ENCODE assay signal across 1 cellular context in the genomic region with DNA sequence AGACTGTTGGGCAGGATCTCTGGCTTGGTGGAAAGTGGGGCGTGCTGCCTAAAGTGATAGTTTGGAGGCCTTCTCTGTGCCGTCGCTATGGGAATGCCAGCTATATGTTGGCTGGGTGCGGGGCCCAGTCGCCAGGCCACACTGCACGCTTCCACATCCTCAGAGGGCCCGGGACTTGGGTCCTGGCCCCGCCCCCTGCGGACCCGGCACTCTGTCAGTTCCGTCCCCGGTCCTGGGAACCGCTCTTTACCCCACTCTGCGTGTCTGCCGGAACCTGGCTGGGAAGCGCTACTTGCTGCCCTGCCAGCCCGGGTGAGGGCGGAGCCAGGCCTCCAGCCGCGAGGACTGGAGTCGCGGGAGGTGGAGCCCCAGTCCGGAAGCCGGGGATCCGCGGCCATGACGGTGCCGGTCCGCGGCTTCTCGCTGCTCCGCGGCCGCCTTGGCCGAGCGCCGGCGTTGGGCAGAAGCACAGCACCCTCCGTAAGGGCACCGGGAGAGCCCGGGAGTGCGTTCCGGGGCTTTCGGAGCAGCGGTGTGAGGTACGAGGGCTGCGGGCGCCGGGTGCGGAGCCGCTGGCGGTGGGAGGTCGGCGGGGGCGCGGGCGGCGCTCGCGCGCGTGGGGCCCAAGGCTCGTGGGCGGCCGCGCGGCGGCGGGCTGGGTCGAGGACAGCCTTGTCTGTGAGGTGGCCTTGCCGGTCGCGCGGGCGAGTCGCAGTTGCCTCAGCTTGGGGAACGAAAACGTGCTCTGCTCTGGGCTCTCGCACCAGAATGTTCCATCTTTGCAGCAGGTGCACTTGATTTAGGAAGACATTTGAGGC.
TF ChIP-seq lines count a peak whose summit lies in the region.

A gene (plus strand): TSS at position 376 of the 818 bp plus-strand sequence. CDS start 21 bp downstream, at position 397.

TF ChIP-seq in K562, 482 proteins besides CTCF, POLR2A, EP300 and RAD21 (continued from another document and continues in another):
- TF ChIP-seq, protein P1, sequence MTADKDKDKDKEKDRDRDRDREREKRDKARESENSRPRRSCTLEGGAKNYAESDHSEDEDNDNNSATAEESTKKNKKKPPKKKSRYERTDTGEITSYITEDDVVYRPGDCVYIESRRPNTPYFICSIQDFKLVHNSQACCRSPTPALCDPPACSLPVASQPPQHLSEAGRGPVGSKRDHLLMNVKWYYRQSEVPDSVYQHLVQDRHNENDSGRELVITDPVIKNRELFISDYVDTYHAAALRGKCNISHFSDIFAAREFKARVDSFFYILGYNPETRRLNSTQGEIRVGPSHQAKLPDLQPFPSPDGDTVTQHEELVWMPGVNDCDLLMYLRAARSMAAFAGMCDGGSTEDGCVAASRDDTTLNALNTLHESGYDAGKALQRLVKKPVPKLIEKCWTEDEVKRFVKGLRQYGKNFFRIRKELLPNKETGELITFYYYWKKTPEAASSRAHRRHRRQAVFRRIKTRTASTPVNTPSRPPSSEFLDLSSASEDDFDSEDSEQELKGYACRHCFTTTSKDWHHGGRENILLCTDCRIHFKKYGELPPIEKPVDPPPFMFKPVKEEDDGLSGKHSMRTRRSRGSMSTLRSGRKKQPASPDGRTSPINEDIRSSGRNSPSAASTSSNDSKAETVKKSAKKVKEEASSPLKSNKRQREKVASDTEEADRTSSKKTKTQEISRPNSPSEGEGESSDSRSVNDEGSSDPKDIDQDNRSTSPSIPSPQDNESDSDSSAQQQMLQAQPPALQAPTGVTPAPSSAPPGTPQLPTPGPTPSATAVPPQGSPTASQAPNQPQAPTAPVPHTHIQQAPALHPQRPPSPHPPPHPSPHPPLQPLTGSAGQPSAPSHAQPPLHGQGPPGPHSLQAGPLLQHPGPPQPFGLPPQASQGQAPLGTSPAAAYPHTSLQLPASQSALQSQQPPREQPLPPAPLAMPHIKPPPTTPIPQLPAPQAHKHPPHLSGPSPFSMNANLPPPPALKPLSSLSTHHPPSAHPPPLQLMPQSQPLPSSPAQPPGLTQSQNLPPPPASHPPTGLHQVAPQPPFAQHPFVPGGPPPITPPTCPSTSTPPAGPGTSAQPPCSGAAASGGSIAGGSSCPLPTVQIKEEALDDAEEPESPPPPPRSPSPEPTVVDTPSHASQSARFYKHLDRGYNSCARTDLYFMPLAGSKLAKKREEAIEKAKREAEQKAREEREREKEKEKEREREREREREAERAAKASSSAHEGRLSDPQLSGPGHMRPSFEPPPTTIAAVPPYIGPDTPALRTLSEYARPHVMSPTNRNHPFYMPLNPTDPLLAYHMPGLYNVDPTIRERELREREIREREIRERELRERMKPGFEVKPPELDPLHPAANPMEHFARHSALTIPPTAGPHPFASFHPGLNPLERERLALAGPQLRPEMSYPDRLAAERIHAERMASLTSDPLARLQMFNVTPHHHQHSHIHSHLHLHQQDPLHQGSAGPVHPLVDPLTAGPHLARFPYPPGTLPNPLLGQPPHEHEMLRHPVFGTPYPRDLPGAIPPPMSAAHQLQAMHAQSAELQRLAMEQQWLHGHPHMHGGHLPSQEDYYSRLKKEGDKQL (CRISPR knock-in tag; IDR thresholded peaks at IDR 0.05; ENCODE audit: borderline replicate concordance) = no peak
- TF ChIP-seq ZNF707 (CRISPR knock-in tag; conservative IDR thresholded peaks at IDR 0.05) = no peak
- TF ChIP-seq, protein P2, sequence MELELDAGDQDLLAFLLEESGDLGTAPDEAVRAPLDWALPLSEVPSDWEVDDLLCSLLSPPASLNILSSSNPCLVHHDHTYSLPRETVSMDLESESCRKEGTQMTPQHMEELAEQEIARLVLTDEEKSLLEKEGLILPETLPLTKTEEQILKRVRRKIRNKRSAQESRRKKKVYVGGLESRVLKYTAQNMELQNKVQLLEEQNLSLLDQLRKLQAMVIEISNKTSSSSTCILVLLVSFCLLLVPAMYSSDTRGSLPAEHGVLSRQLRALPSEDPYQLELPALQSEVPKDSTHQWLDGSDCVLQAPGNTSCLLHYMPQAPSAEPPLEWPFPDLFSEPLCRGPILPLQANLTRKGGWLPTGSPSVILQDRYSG (tag; conservative IDR thresholded peaks at IDR 0.05; ENCODE audit: low read depth) = no peak
- TF ChIP-seq, protein P3, sequence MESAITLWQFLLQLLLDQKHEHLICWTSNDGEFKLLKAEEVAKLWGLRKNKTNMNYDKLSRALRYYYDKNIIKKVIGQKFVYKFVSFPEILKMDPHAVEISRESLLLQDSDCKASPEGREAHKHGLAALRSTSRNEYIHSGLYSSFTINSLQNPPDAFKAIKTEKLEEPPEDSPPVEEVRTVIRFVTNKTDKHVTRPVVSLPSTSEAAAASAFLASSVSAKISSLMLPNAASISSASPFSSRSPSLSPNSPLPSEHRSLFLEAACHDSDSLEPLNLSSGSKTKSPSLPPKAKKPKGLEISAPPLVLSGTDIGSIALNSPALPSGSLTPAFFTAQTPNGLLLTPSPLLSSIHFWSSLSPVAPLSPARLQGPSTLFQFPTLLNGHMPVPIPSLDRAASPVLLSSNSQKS (CRISPR knock-in tag; IDR thresholded peaks at IDR 0.05) = no peak; the same call in 1 of the 2 replicates
- TF ChIP-seq NR2C1 (IDR thresholded peaks at IDR 0.05) = no peak
- TF ChIP-seq NR2C1 (tag; IDR thresholded peaks at IDR 0.05) = no peak
- TF ChIP-seq, protein P4, sequence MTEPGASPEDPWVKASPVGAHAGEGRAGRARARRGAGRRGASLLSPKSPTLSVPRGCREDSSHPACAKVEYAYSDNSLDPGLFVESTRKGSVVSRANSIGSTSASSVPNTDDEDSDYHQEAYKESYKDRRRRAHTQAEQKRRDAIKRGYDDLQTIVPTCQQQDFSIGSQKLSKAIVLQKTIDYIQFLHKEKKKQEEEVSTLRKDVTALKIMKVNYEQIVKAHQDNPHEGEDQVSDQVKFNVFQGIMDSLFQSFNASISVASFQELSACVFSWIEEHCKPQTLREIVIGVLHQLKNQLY (CRISPR knock-in tag; conservative IDR thresholded peaks at IDR 0.05) = no peak
- TF ChIP-seq, protein P5, sequence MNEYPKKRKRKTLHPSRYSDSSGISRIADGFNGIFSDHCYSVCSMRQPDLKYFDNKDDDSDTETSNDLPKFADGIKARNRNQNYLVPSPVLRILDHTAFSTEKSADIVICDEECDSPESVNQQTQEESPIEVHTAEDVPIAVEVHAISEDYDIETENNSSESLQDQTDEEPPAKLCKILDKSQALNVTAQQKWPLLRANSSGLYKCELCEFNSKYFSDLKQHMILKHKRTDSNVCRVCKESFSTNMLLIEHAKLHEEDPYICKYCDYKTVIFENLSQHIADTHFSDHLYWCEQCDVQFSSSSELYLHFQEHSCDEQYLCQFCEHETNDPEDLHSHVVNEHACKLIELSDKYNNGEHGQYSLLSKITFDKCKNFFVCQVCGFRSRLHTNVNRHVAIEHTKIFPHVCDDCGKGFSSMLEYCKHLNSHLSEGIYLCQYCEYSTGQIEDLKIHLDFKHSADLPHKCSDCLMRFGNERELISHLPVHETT (CRISPR knock-in tag; conservative IDR thresholded peaks at IDR 0.05 in 1 of 2, IDR thresholded peaks at IDR 0.05 in 1 of 2) = peak in 1 of 2 experiments; percentile 77; a peak in 2 of 4 replicates
- peak; percentile 67 for TF ChIP-seq CREM (IDR thresholded peaks at IDR 0.05; ENCODE audit: low read depth)
- TF ChIP-seq RUNX1 (IDR thresholded peaks at IDR 0.05; ENCODE audit: low read depth) = no peak
- TF ChIP-seq HDAC6 (IDR thresholded peaks at IDR 0.05; ENCODE audit: low read depth, low read length) = no peak
- TF ChIP-seq SP1 (CRISPR knock-in tag; IDR thresholded peaks at IDR 0.05) = peak; percentile 68
- TF ChIP-seq SRF (CRISPR knock-in tag; IDR thresholded peaks at IDR 0.05) = peak in 1 of 2 experiments; percentile 50; a peak in 1 of 4 replicates
- no peak for TF ChIP-seq TEAD2 (tag; IDR thresholded peaks at IDR 0.05)
- TF ChIP-seq MYC (IDR thresholded peaks at IDR 0.05; ENCODE audit: low read depth, low read length) = peak; percentile 82
- TF ChIP-seq MYC (CRISPR knock-in tag; IDR thresholded peaks at IDR 0.05; ENCODE audit: borderline replicate concordance, low read depth) = no peak
- no peak for TF ChIP-seq CBX2 (IDR thresholded peaks at IDR 0.05; ENCODE audit: insufficient read depth, low read length, poor library complexity, severe bottlenecking)
- TF ChIP-seq MECOM (CRISPR knock-in tag; IDR thresholded peaks at IDR 0.05) = no peak
- no peak for TF ChIP-seq ZNF263 (CRISPR knock-in tag; IDR thresholded peaks at IDR 0.05; ENCODE audit: borderline replicate concordance)
- 0 out of 2 replicates have a peak, but pooled peaks have one; percentile 20 for TF ChIP-seq TGIF2 (CRISPR knock-in tag; IDR thresholded peaks at IDR 0.05)
- no peak for TF ChIP-seq ZNF668 (CRISPR knock-in tag; IDR thresholded peaks at IDR 0.05)
- TF ChIP-seq MCM2 (IDR thresholded peaks at IDR 0.05; ENCODE audit: low read depth) = no peak
- TF ChIP-seq, protein P6, sequence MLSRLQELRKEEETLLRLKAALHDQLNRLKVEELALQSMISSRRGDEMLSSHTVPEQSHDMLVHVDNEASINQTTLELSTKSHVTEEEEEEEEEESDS (CRISPR knock-in tag; IDR thresholded peaks at IDR 0.05) = no peak
- TF ChIP-seq NR4A1 (CRISPR knock-in tag; IDR thresholded peaks at IDR 0.05) = no peak
- no peak for TF ChIP-seq NR4A1 (tag; IDR thresholded peaks at IDR 0.05)
- TF ChIP-seq, protein P7, sequence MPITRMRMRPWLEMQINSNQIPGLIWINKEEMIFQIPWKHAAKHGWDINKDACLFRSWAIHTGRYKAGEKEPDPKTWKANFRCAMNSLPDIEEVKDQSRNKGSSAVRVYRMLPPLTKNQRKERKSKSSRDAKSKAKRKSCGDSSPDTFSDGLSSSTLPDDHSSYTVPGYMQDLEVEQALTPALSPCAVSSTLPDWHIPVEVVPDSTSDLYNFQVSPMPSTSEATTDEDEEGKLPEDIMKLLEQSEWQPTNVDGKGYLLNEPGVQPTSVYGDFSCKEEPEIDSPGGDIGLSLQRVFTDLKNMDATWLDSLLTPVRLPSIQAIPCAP (CRISPR knock-in tag; IDR thresholded peaks at IDR 0.05; ENCODE audit: borderline replicate concordance) = no peak
- no peak for TF ChIP-seq TRIM28 (IDR thresholded peaks at IDR 0.05)
- TF ChIP-seq LCOR (CRISPR knock-in tag; IDR thresholded peaks at IDR 0.05) = peak; percentile 76; the same call in 1 of the 2 replicates
- TF ChIP-seq CREBBP (IDR thresholded peaks at IDR 0.05; ENCODE audit: low read depth, low read length) = no peak
- TF ChIP-seq, protein P8, sequence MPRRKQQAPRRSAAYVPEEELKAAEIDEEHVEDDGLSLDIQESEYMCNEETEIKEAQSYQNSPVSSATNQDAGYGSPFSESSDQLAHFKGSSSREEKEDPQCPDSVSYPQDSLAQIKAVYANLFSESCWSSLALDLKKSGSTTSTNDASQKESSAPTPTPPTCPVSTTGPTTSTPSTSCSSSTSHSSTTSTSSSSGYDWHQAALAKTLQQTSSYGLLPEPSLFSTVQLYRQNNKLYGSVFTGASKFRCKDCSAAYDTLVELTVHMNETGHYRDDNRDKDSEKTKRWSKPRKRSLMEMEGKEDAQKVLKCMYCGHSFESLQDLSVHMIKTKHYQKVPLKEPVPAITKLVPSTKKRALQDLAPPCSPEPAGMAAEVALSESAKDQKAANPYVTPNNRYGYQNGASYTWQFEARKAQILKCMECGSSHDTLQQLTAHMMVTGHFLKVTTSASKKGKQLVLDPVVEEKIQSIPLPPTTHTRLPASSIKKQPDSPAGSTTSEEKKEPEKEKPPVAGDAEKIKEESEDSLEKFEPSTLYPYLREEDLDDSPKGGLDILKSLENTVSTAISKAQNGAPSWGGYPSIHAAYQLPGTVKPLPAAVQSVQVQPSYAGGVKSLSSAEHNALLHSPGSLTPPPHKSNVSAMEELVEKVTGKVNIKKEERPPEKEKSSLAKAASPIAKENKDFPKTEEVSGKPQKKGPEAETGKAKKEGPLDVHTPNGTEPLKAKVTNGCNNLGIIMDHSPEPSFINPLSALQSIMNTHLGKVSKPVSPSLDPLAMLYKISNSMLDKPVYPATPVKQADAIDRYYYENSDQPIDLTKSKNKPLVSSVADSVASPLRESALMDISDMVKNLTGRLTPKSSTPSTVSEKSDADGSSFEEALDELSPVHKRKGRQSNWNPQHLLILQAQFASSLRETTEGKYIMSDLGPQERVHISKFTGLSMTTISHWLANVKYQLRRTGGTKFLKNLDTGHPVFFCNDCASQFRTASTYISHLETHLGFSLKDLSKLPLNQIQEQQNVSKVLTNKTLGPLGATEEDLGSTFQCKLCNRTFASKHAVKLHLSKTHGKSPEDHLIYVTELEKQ (CRISPR knock-in tag; IDR thresholded peaks at IDR 0.05) = no peak
- no peak for TF ChIP-seq SMARCE1 (IDR thresholded peaks at IDR 0.05)
- TF ChIP-seq HNRNPL (IDR thresholded peaks at IDR 0.05; ENCODE audit: low read depth, low read length) = peak; percentile 92
- TF ChIP-seq SNRNP70 (optimal IDR thresholded peaks at IDR 0.05; ENCODE audit: low read depth, low read length) = no peak
- no peak for TF ChIP-seq ADNP (tag; IDR thresholded peaks at IDR 0.05)
- TF ChIP-seq ZNF146 (CRISPR knock-in tag; IDR thresholded peaks at IDR 0.05; ENCODE audit: unreplicated experiment) = no peak
- no peak for TF ChIP-seq ZNF551 (CRISPR knock-in tag; IDR thresholded peaks at IDR 0.05)
- TF ChIP-seq KDM2B (CRISPR knock-in tag; IDR thresholded peaks at IDR 0.05) = 0 out of 2 replicates have a peak, but pooled peaks have one; percentile 62
- TF ChIP-seq XRCC4 (IDR thresholded peaks at IDR 0.05; ENCODE audit: extremely low read depth, insufficient read depth, insufficient read length) = no peak
